Comparison of ENCODE assay signal across 8 cellular contexts in genomic region chr1:160261878-160262794, GRCh38. TPM values are rescaled to one million over a fixed set of nuclear protein-coding genes. Genes with fewer than 3 reads are reported as not detected.
DNase-seq lines count a peak whose midpoint lies in the region; ATAC-seq and TF ChIP-seq lines count a peak whose summit lies in the region.

DCAF8 (minus strand) TSS chr1:160262549; CDS start chr1:160244008, 18,541 bp downstream.

- CTCF ChIA-PET in RWPE1 (lab: Yijun Ruan, JAX), result interaction anchor here (0.6 to 1.4 kb wide), 2 partner anchors 10 to 32 kb away, joined by 3 to 5 read pairs; no protein-coding TSS in a partner anchor

- H2AFZ ChIP-seq in fibroblast of lung (ENCODE audit: low read length), result peak within 1 kb of the TSS; percentile 88

- peaks cover 7% of the 10 kb centered on the region for H3K4me1 ChIP-seq in fibroblast of lung (ENCODE audit: control insufficient read depth, extremely low read depth, insufficient read depth, low read length)

- H3K9ac ChIP-seq in fibroblast of lung (ENCODE audit: insufficient read depth, low read length), result peak within 1 kb of the TSS; percentile 98

- H3K4me2 ChIP-seq in fibroblast of lung (ENCODE audit: extremely low read depth, insufficient read depth, low read length), result peak within 1 kb of the TSS; percentile 97

- POLR2A ChIA-PET in RWPE1 (lab: Yijun Ruan, JAX; ENCODE audit: low non-redundant PET), result interaction anchor here (0.6 to 0.7 kb wide), 2 partner anchors 72 to 165 kb away, joined by 3 read pairs; partner anchors contain the start of gene CASQ1
- POLR2A ChIA-PET in naive thymus-derived CD8-positive, alpha-beta T cell (lab: Charles Lee), result interaction anchor here (0.6 to 5.5 kb wide), 19 partner anchors 9 to 230 kb away, joined by 3 to 47 read pairs (median 5); partner anchors contain the start of genes IGSF8, PEA15, PEX19 and PIGM

- H3K4me1 Mint-ChIP-seq in activated T-helper 17 cell treated with anti-CD3 and anti-CD28 coated beads, Interleukin-2, amount 50 U/mL, for 72 hours, result peaks cover 28% of the 10 kb centered on the region
- peaks cover 16 to 54% (median 46%) of the 10 kb centered on the region in 4 donors for H3K4me1 Mint-ChIP-seq in naive thymus-derived CD8-positive, alpha-beta T cell

- no peaks in the 10 kb centered on the region for H3K36me3 ChIP-seq in fibroblast of lung (ENCODE audit: control insufficient read depth, insufficient read depth, low read length)

- peak; percentile 99 for DNase-seq in Daoy (ENCODE audit: low read depth)
- peak; percentile 81 for DNase-seq in GOT3 (lab: John Stamatoyannopoulos, UW)
- peak; percentile 90 for DNase-seq in LNCaP clone FGC (ENCODE audit: low read depth)
- DNase-seq in RWPE1 (ENCODE audit: low spot score), result peak; percentile 94
- DNase-seq in fibroblast of lung (ENCODE audit: low read depth in 2 of 2), result peak; percentile 96 to 98
- DNase-seq in naive thymus-derived CD8-positive, alpha-beta T cell, result peak; percentile 92 to 99 (median 96)
- peak; percentile 92 to 96 (median 96) for DNase-seq in stimulated activated naive CD4-positive, alpha-beta T cell (lab: John Stamatoyannopoulos, UW)

- peaks cover 47% of the 10 kb centered on the region for H3K36me3 Mint-ChIP-seq in activated T-helper 17 cell treated with anti-CD3 and anti-CD28 coated beads, Interleukin-2, amount 50 U/mL, for 72 hours (ENCODE audit: low read depth)
- peaks cover 0 to 17% (median 2%) of the 10 kb centered on the region in 3 donors for H3K36me3 Mint-ChIP-seq in naive thymus-derived CD8-positive, alpha-beta T cell

- no peaks in the 10 kb centered on the region for H3K27me3 Mint-ChIP-seq in activated T-helper 17 cell treated with anti-CD3 and anti-CD28 coated beads, Interleukin-2, amount 50 U/mL, for 72 hours
- H3K27me3 Mint-ChIP-seq in naive thymus-derived CD8-positive, alpha-beta T cell, result no peaks in the 10 kb centered on the region

- H3K4me3 ChIP-seq in LNCaP clone FGC (ENCODE audit: low read depth, low read length) (peak within 1 kb of the TSS; percentile 100), fibroblast of lung (replicated peaks in 1 of 4; ENCODE audit: control extremely low read depth in 1 of 4, insufficient read depth in 1 of 4, low read depth in 3 of 4, low read length in 4 of 4) (peak within 1 kb of the TSS; percentile 86 to 100 (median 96))

- peak within 1 kb of the TSS; percentile 87 for H3K27ac ChIP-seq in RWPE1
- H3K27ac ChIP-seq in fibroblast of lung (ENCODE audit: insufficient read depth, low read length), result peak within 1 kb of the TSS; percentile 100

- H3K27ac Mint-ChIP-seq in activated T-helper 17 cell treated with anti-CD3 and anti-CD28 coated beads, Interleukin-2, amount 50 U/mL, for 72 hours, result peak within 1 kb of the TSS; percentile 99
- H3K27ac Mint-ChIP-seq in naive thymus-derived CD8-positive, alpha-beta T cell, result peak within 1 kb of the TSS; percentile 96 to 100 (median 98)

- no peaks in the 10 kb centered on the region for H3K27me3 ChIP-seq in fibroblast of lung (ENCODE audit: control insufficient read depth, insufficient read depth, low read length)

- H4K20me1 ChIP-seq in fibroblast of lung (ENCODE audit: control insufficient read depth, extremely low read depth, insufficient read depth, low read length), result no peaks in the 10 kb centered on the region

- H3K9me3 Mint-ChIP-seq in activated T-helper 17 cell treated with anti-CD3 and anti-CD28 coated beads, Interleukin-2, amount 50 U/mL, for 72 hours, result no peaks in the 10 kb centered on the region
- no peaks in the 10 kb centered on the region for H3K9me3 Mint-ChIP-seq in naive thymus-derived CD8-positive, alpha-beta T cell

- peaks cover 35% of the 10 kb centered on the region for H3K79me2 ChIP-seq in fibroblast of lung (ENCODE audit: control insufficient read depth, insufficient read depth, low read length)

- TF ChIP-seq CTCF in LNCaP clone FGC (IDR thresholded peaks at IDR 0.05; ENCODE audit: control insufficient read depth, extremely low read depth, insufficient read depth) (no peak), RWPE1 (conservative IDR thresholded peaks at IDR 0.05; ENCODE audit: low read depth) (no peak), fibroblast of lung (conservative IDR thresholded peaks at IDR 0.05 in 1 of 2, IDR thresholded peaks at IDR 0.05 in 1 of 2; ENCODE audit: low read depth in 1 of 2, low read length in 2 of 2) (no peak)

- ATAC-seq in activated T-helper 17 cell treated with anti-CD3 and anti-CD28 coated beads, Interleukin-2, amount 50 U/mL, for 72 hours (replicated peaks), result peak; percentile 78
- ATAC-seq in naive thymus-derived CD8-positive, alpha-beta T cell, result peak; percentile 85 to 87

- H3K4me3 Mint-ChIP-seq in activated T-helper 17 cell treated with anti-CD3 and anti-CD28 coated beads, Interleukin-2, amount 50 U/mL, for 72 hours, result peak within 1 kb of the TSS; percentile 98
- peak within 1 kb of the TSS; percentile 95 to 99 (median 97) for H3K4me3 Mint-ChIP-seq in naive thymus-derived CD8-positive, alpha-beta T cell

- H3K9me3 ChIP-seq in fibroblast of lung (ENCODE audit: control insufficient read depth, insufficient read depth, low read depth, low read length), result no peaks in the 10 kb centered on the region

RNA-seq across cellular contexts. Expression of gene DCAF8, which starts in this region (rescaled TPM):
- total RNA-seq in Daoy (2014; rRNA removed; shearing (Covaris generic)), result 32.1 and 58.1 TPM in 2 replicates
- total RNA-seq in activated T-helper 17 cell treated with anti-CD3 and anti-CD28 coated beads, Interleukin-2, amount 50 U/mL, for 72 hours, result 100 to 1,000 TPM; 126 to 175 TPM
- 66.3 and 89.8 TPM in 2 replicates for total RNA-seq in fibroblast of lung
- polyA plus RNA-seq in fibroblast of lung, result 72.6 and 75.4 TPM in 2 replicates
- polyA plus RNA-seq in fibroblast of lung (2012), result 59.9 and 64.8 TPM in 2 replicates
- 36.6 and 40.5 TPM in 2 replicates for polyA minus RNA-seq in fibroblast of lung (ENCODE audit: low replicate concordance)
- 100 to 1,000 TPM; 256 TPM for total RNA-seq in naive thymus-derived CD8-positive, alpha-beta T cell
- polyA plus RNA-seq in naive thymus-derived CD8-positive, alpha-beta T cell, result 10 to 100 TPM; 46.9 to 51.6 (median 49.5) TPM

Comparison
In these comparisons a context has a peak if more than half of its experiments do, and no peak if none do; other contexts are left out.
1. Peak in every context shown above with its lines: DNase-seq, ATAC-seq, H3K4me3 ChIP-seq and H3K27ac ChIP-seq.